23 cellular contexts compared by ENCODE assay signal in genomic region chr3:46907271-46907670, GRCh38. TPM values are rescaled to one million over a fixed set of nuclear protein-coding genes. Genes with fewer than 3 reads are reported as not detected.
"Had no signal": no experiment of that assay in that cellular context is flagged by ENCODE, and none has a peak within 500 bp of the region (broad histone marks: within the 10 kb centered on the region; RNA-seq: fewer than 3 reads in every experiment).

No MANE protein-coding gene starts in this region.

- H3K4me1 Mint-ChIP-seq: WTC11 had no signal

- H3K36me3 ChIP-seq: breast epithelium, gastrocnemius medialis, heart left ventricle, neutrophil had no signal

- H3K27ac ChIP-seq: gastrocnemius medialis, heart left ventricle, neutrophil, parathyroid adenoma had no signal

- ATAC-seq: activated CD8-positive, alpha-beta T cell treated with anti-CD3 and anti-CD28 coated beads for 36 hours; activated T-cell treated with anti-CD3 and anti-CD28 coated beads, Interleukin-2, amount 50 U/mL, for 4 hours; esophagus mucosa; gastrocnemius medialis; heart left ventricle; natural killer cell treated with Interleukin-12 subunit alpha and Interleukin-12 subunit beta and Interleukin-15 and Interleukin-18, amount 100 ng/mL, for 72 hours; SK-N-SH treated with all-trans-retinoic acid at 6 μM for 48 hours; stimulated activated naive CD8-positive, alpha-beta T cell treated with anti-CD3 and anti-CD28 coated beads, Interleukin-15, Interleukin-2, amounts not matched to agents 100 U/mL and 50 U/mL, for 24 hours; T-cell; WTC11 had no signal

- H2AFZ ChIP-seq: parathyroid adenoma had no signal

- H3K4me3 Mint-ChIP-seq: activated CD4-positive, alpha-beta T cell treated with anti-CD3 and anti-CD28 coated beads, Interleukin-2, amount 10 ng/mL, durations not matched to agents 24 days and 14 days; activated CD8-positive, alpha-beta T cell treated with anti-CD3 and anti-CD28 coated beads for 36 hours; activated naive CD4-positive, alpha-beta T cell treated with anti-CD3 and anti-CD28 coated beads, Interleukin-2, amount 10 ng/mL, durations not matched to agents 7 days and 5 days; activated T-cell treated with anti-CD3 and anti-CD28 coated beads, Interleukin-2, amount 50 U/mL, for 4 hours; immature natural killer cell; mesothelial cell of epicardium; natural killer cell treated with Interleukin-12 subunit alpha and Interleukin-12 subunit beta and Interleukin-15 and Interleukin-18, amount 100 ng/mL, for 72 hours; T-cell; WTC11 had no signal

- H3K9me3 Mint-ChIP-seq: activated CD4-positive, alpha-beta T cell treated with anti-CD3 and anti-CD28 coated beads, Interleukin-2, amount 10 ng/mL, durations not matched to agents 24 days and 14 days; activated CD8-positive, alpha-beta T cell treated with anti-CD3 and anti-CD28 coated beads for 36 hours; activated naive CD4-positive, alpha-beta T cell treated with anti-CD3 and anti-CD28 coated beads, Interleukin-2, amount 10 ng/mL, durations not matched to agents 7 days and 5 days; activated T-cell treated with anti-CD3 and anti-CD28 coated beads, Interleukin-2, amount 50 U/mL, for 4 hours; immature natural killer cell; mesothelial cell of epicardium; natural killer cell treated with Interleukin-12 subunit alpha and Interleukin-12 subunit beta and Interleukin-15 and Interleukin-18, amount 100 ng/mL, for 72 hours; T-cell; WTC11 had no signal

- H3K36me3 Mint-ChIP-seq: mesothelial cell of epicardium; natural killer cell treated with Interleukin-12 subunit alpha and Interleukin-12 subunit beta and Interleukin-15 and Interleukin-18, amount 100 ng/mL, for 72 hours; T-cell; WTC11 had no signal

- H3K79me2 ChIP-seq: parathyroid adenoma had no signal

- H3K27ac Mint-ChIP-seq: activated CD4-positive, alpha-beta T cell treated with anti-CD3 and anti-CD28 coated beads, Interleukin-2, amount 10 ng/mL, durations not matched to agents 24 days and 14 days; activated CD8-positive, alpha-beta T cell treated with anti-CD3 and anti-CD28 coated beads for 36 hours; activated naive CD4-positive, alpha-beta T cell treated with anti-CD3 and anti-CD28 coated beads, Interleukin-2, amount 10 ng/mL, durations not matched to agents 7 days and 5 days; mesothelial cell of epicardium; natural killer cell treated with Interleukin-12 subunit alpha and Interleukin-12 subunit beta and Interleukin-15 and Interleukin-18, amount 100 ng/mL, for 72 hours; T-cell; WTC11 had no signal

- H3K27me3 ChIP-seq: breast epithelium, gastrocnemius medialis, heart left ventricle, neutrophil had no signal

- H3K27me3 Mint-ChIP-seq: activated CD4-positive, alpha-beta T cell treated with anti-CD3 and anti-CD28 coated beads, Interleukin-2, amount 10 ng/mL, durations not matched to agents 24 days and 14 days; activated CD8-positive, alpha-beta T cell treated with anti-CD3 and anti-CD28 coated beads for 36 hours; natural killer cell treated with Interleukin-12 subunit alpha and Interleukin-12 subunit beta and Interleukin-15 and Interleukin-18, amount 100 ng/mL, for 72 hours; T-cell had no signal

- H3K4me3 ChIP-seq: breast epithelium, gastrocnemius medialis, heart left ventricle, lung had no signal

- H3K9me3 ChIP-seq: breast epithelium, gastrocnemius medialis, heart left ventricle, neutrophil had no signal

- DNase-seq: activated CD4-positive, alpha-beta T cell treated with anti-CD3 and anti-CD28 coated beads, Interleukin-2, amount 10 ng/mL, durations not matched to agents 24 days and 14 days; activated CD8-positive, alpha-beta T cell treated with anti-CD3 and anti-CD28 coated beads for 36 hours; activated naive CD4-positive, alpha-beta T cell treated with anti-CD3 and anti-CD28 coated beads, Interleukin-2, amount 10 ng/mL, durations not matched to agents 7 days and 5 days; activated T-cell treated with anti-CD3 and anti-CD28 coated beads, Interleukin-2, amount 50 U/mL, for 4 hours; cerebellar nuclear complex; effector CD4-positive, alpha-beta T cell; gastrocnemius medialis; immature natural killer cell; stimulated activated CD4-positive, alpha-beta T cell treated with anti-CD3 and anti-CD28 coated beads, Interleukin-12 subunit alpha, Interleukin-12 subunit beta, amount 100 ng/mL, for 4 hours; stimulated activated CD4-positive, alpha-beta T cell treated with anti-CD3 and anti-CD28 coated beads, Interleukin-2, amount 100 ng/mL, for 24 hours; stimulated activated naive CD8-positive, alpha-beta T cell treated with anti-CD3 and anti-CD28 coated beads, Interleukin-15, Interleukin-2, amounts not matched to agents 100 U/mL and 50 U/mL, for 24 hours; substantia nigra; T-cell had no signal

RNA-seq across cellular contexts. Expression of gene PTH1R, which starts 29.8 kb away (rescaled TPM):
- total RNA-seq: activated CD4-positive, alpha-beta T cell treated with anti-CD3 and anti-CD28 coated beads, Interleukin-2, amount 10 ng/mL, durations not matched to agents 24 days and 14 days; activated CD8-positive, alpha-beta T cell treated with anti-CD3 and anti-CD28 coated beads for 36 hours; activated T-cell treated with anti-CD3 and anti-CD28 coated beads, Interleukin-2, amount 50 U/mL, for 4 hours; natural killer cell treated with Interleukin-12 subunit alpha and Interleukin-12 subunit beta and Interleukin-15 and Interleukin-18, amount 100 ng/mL, for 72 hours had no signal
- polyA plus RNA-seq: immature natural killer cell had no signal

RNA-seq across cellular contexts. Expression of gene MYL3, which starts 44.0 kb away (rescaled TPM):
- total RNA-seq: activated CD4-positive, alpha-beta T cell treated with anti-CD3 and anti-CD28 coated beads, Interleukin-2, amount 10 ng/mL, durations not matched to agents 24 days and 14 days; activated CD8-positive, alpha-beta T cell treated with anti-CD3 and anti-CD28 coated beads for 36 hours; activated T-cell treated with anti-CD3 and anti-CD28 coated beads, Interleukin-2, amount 50 U/mL, for 4 hours; natural killer cell treated with Interleukin-12 subunit alpha and Interleukin-12 subunit beta and Interleukin-15 and Interleukin-18, amount 100 ng/mL, for 72 hours; T-cell had no signal
- polyA plus RNA-seq: immature natural killer cell had no signal
